In genomic region chr19:19205416-19206410, GRCh38 we compare ENCODE assay signal across 23 cellular contexts. TPM values are rescaled to one million over a fixed set of nuclear protein-coding genes. Genes with fewer than 3 reads are reported as not detected.
DNase-seq lines count a peak whose midpoint lies in the region; ATAC-seq and TF ChIP-seq lines count a peak whose summit lies in the region.
"Had no signal": no experiment of that assay in that cellular context is flagged by ENCODE, and none has a peak within 500 bp of the region (broad histone marks: within the 10 kb centered on the region; RNA-seq: fewer than 3 reads in every experiment).

No MANE protein-coding gene starts in this region.

- H3K36me3 ChIP-seq in gastroesophageal sphincter, result peaks cover 0 to 14% of the 10 kb centered on the region in 2 donors
- H3K36me3 ChIP-seq: cardiac muscle cell, right atrium auricular region had no signal

- intact Hi-C loops in posterior cingulate gyrus (cut with DNase I), result no loop called here

- ATAC-seq in HG03571 (IDR thresholded peaks at IDR 0.05; ENCODE audit: unreplicated experiment) (no peak), HG03457 (IDR thresholded peaks at IDR 0.05; ENCODE audit: unreplicated experiment) (no peak), gastroesophageal sphincter (no peak), GM19463 (IDR thresholded peaks at IDR 0.05; ENCODE audit: unreplicated experiment) (no peak)
- ATAC-seq: activated CD4-positive, alpha-beta T cell treated with anti-CD3 and anti-CD28 coated beads for 36 hours; activated T-cell treated with anti-CD3 and anti-CD28 coated beads, Interleukin-2, amount 50 U/mL, for 72 hours had no signal

- peaks cover 51% of the 10 kb centered on the region for H3K27me3 ChIP-seq in gastroesophageal sphincter
- H3K27me3 ChIP-seq: right atrium auricular region had no signal

- WGBS in gastroesophageal sphincter (ENCODE audit: low coverage in 1 of 2), 2 donors, result 40 to 43% methylated on average over 1 to 8 of the region's 14 CpGs

- TF ChIP-seq POLR2A in gastroesophageal sphincter (IDR thresholded peaks at IDR 0.05), result no peak

- no peak overlapping the region for H3K4me3 ChIP-seq in gastroesophageal sphincter
- H3K4me3 ChIP-seq: cardiac muscle cell, right atrium auricular region had no signal

- DNase-seq in COLO829 (ENCODE audit: low spot score) (peak; percentile 82), anterior cingulate cortex (lab: John Stamatoyannopoulos, UW) (peak in 55 of 58 donors; percentile 3 to 94 (median 64)), hippocampal formation (lab: John Stamatoyannopoulos, UW) (peak; percentile 38 to 45), posterior cingulate gyrus (peak in 8 of 10 donors; percentile 14 to 90 (median 57))
- DNase-seq: activated CD4-positive, alpha-beta T cell treated with anti-CD3 and anti-CD28 coated beads for 36 hours; activated naive CD4-positive, alpha-beta T cell treated with anti-CD3 and anti-CD28 coated beads, Interleukin-2, amount 50 U/mL, for 16 hours; activated T-cell treated with anti-CD3 and anti-CD28 coated beads, Interleukin-2, amount 50 U/mL, for 72 hours; DMS 273 treated with DMSO at 0.1 percent for 48 hours; Karpas-422; MV-4-11; NCI-H146; NCI-H510A treated with DMSO at 0.1 percent for 48 hours; occipital lobe; stimulated activated CD4-positive, alpha-beta T cell treated with anti-CD3 and anti-CD28 coated beads, Interleukin-4, amount 100 ng/mL, for 24 hours; stimulated activated naive CD4-positive, alpha-beta T cell had no signal

- TF ChIP-seq CTCF in gastroesophageal sphincter (IDR thresholded peaks at IDR 0.05), result no peak

- peaks cover 0 to 17% (median 8%) of the 10 kb centered on the region in 3 donors for H3K4me1 ChIP-seq in gastroesophageal sphincter

- no peak overlapping the region for H3K27ac ChIP-seq in gastroesophageal sphincter
- H3K27ac ChIP-seq: cardiac muscle cell, right atrium auricular region had no signal

- no peak for TF ChIP-seq EP300 in gastroesophageal sphincter (IDR thresholded peaks at IDR 0.05)

- no peaks in the 10 kb centered on the region for H3K9me3 ChIP-seq in gastroesophageal sphincter
- H3K9me3 ChIP-seq: right atrium auricular region had no signal

RNA-seq across cellular contexts. Expression of gene NR2C2AP, which starts 2.5 kb away (rescaled TPM):
- 10 to 100 TPM; 14.0 to 21.4 (median 16.8) TPM for total RNA-seq in gastroesophageal sphincter

RNA-seq across cellular contexts. Expression of gene NCAN, which starts 6.0 kb away (rescaled TPM):
- under 1 TPM in 2 of 4 donors, not detected in 2; 0.19 to 0.31 TPM for total RNA-seq in gastroesophageal sphincter
- total RNA-seq: activated CD4-positive, alpha-beta T cell treated with anti-CD3 and anti-CD28 coated beads for 36 hours; lung microvascular endothelial cell; right atrium auricular region had no signal

RNA-seq across cellular contexts. Expression of gene RFXANK, which starts 13.7 kb away (rescaled TPM):
- 10 to 100 TPM; 36.2 to 46.6 (median 40.9) TPM for total RNA-seq in gastroesophageal sphincter

RNA-seq across cellular contexts. Expression of gene BORCS8, which starts 13.8 kb away (rescaled TPM):
- 10 to 100 TPM in 3 of 4 donors, 1 to 10 TPM in 1; 9.4 to 28.8 (median 14.7) TPM for total RNA-seq in gastroesophageal sphincter

RNA-seq across cellular contexts. Expression of gene MEF2B, which starts 35.6 kb away (rescaled TPM):
- total RNA-seq in gastroesophageal sphincter, result not detected
- total RNA-seq: cardiac muscle cell, dermis microvascular lymphatic vessel endothelial cell, occipital lobe, right atrium auricular region had no signal
